In the genomic region with DNA sequence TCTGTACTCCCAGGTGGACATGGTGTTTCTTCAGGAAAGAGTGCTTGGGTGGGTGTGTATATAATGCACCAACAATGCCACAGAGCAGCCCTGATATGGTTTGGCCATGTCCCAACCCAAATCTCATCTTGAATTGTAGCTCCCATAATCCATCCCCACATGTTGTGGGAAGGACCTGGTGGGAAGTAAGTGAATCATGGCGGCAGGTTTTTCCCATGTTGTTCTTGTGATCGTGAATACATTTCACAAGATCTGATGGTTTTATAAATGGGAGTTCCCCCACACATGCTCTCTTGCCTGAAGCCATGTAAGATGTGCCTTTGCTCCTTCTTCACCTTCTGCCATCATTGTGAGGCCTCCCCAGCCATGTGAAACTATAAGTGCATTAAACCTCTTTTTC, we compare ENCODE assay signal across 12 cellular contexts.
DNase-seq lines count a peak whose midpoint lies in the region; TF ChIP-seq lines count a peak whose summit lies in the region.
"Had no signal": no experiment of that assay in that cellular context is flagged by ENCODE, and none has a peak within 500 bp of the region (broad histone marks: within the 10 kb centered on the region; RNA-seq: fewer than 3 reads in every experiment).

No MANE protein-coding gene starts in this region.

- no peak for TF ChIP-seq EP300 in suprapubic skin (IDR thresholded peaks at IDR 0.05)

- no peak overlapping the region for H3K4me2 ChIP-seq in hepatocyte

- no peak for TF ChIP-seq POLR2A in suprapubic skin (IDR thresholded peaks at IDR 0.05)

- no peaks in the 10 kb centered on the region for H3K9me3 Mint-ChIP-seq in HFFc6
- H3K9me3 Mint-ChIP-seq: CD8-positive, alpha-beta memory T cell had no signal

- 100% methylated on average over 2 of the region's 2 CpGs for WGBS in hepatocyte (ENCODE audit: low lambda C conversion rate, missing lambda C conversion rate)
- WGBS in suprapubic skin, result 91% methylated on average over 2 of the region's 2 CpGs

- no peaks in the 10 kb centered on the region for H3K9me2 ChIP-seq in hepatocyte (replicated peaks; ENCODE audit: insufficient read depth)

- H3K9me3 ChIP-seq in hepatocyte (ENCODE audit: low read depth) (no peaks in the 10 kb centered on the region), suprapubic skin (no peaks in the 10 kb centered on the region)

- peak overlapping the region; percentile 99 for H3K27ac Mint-ChIP-seq in HFFc6
- H3K27ac Mint-ChIP-seq: activated naive CD8-positive, alpha-beta T cell treated with anti-CD3 and anti-CD28 coated beads for 36 hours; CD8-positive, alpha-beta memory T cell had no signal

- no peaks in the 10 kb centered on the region for H4K20me1 ChIP-seq in hepatocyte (ENCODE audit: insufficient read depth, poor library complexity, severe bottlenecking)

- H2AFZ ChIP-seq in hepatocyte, result no peak overlapping the region

- H3K36me3 ChIP-seq in hepatocyte (replicated peaks; ENCODE audit: insufficient read depth, low read depth), result no peaks in the 10 kb centered on the region
- no peaks in the 10 kb centered on the region for H3K36me3 ChIP-seq in suprapubic skin

- no peaks in the 10 kb centered on the region for H3K27me3 ChIP-seq in hepatocyte
- no peaks in the 10 kb centered on the region for H3K27me3 ChIP-seq in suprapubic skin

- no peaks in the 10 kb centered on the region; the same call in 1 of the 2 replicates for H3K27me3 Mint-ChIP-seq in HFFc6 (ENCODE audit: insufficient read depth)
- H3K27me3 Mint-ChIP-seq: activated naive CD8-positive, alpha-beta T cell treated with anti-CD3 and anti-CD28 coated beads for 36 hours; naive B cell had no signal

- H3K27ac ChIP-seq in hepatocyte, result peak overlapping the region; percentile 85
- peak overlapping the region; percentile 57 for H3K27ac ChIP-seq in suprapubic skin

- H3K36me3 Mint-ChIP-seq in HFFc6 (ENCODE audit: low read depth), result peaks cover 9% of the 10 kb centered on the region; the same call in 1 of the 2 replicates
- H3K36me3 Mint-ChIP-seq: activated naive CD8-positive, alpha-beta T cell treated with anti-CD3 and anti-CD28 coated beads for 36 hours had no signal

- DNase-seq in HFFc6, result no peak
- DNase-seq in amniotic epithelial cell (ENCODE audit: low read depth), result peak; percentile 65
- DNase-seq in hepatocyte (ENCODE audit: low spot score), result no peak
- no peak for DNase-seq in suprapubic skin (ENCODE audit: low spot score in 2 of 2)
- no peak for DNase-seq in 8988T
- no peak for DNase-seq in activated T-cell treated with anti-CD3 and anti-CD28 coated beads, Interleukin-2, amount 50 U/mL, for 48 hours
- DNase-seq in stimulated activated CD4-positive, alpha-beta T cell treated with anti-CD3 and anti-CD28 coated beads, Interleukin-4, amount 100 ng/mL, for 1 hour, result no peak
- DNase-seq: activated CD8-positive, alpha-beta memory T cell treated with anti-CD3 and anti-CD28 coated beads, Interleukin-2, amount 50 U/mL, for 4 hours; activated naive CD8-positive, alpha-beta T cell treated with anti-CD3 and anti-CD28 coated beads for 36 hours; CD8-positive, alpha-beta memory T cell; naive B cell; NCI-H1436 had no signal

- H3K4me1 ChIP-seq in hepatocyte (ENCODE audit: insufficient read depth), result peaks cover 9% of the 10 kb centered on the region
- peaks cover 17% of the 10 kb centered on the region for H3K4me1 ChIP-seq in suprapubic skin

- H3K4me1 Mint-ChIP-seq in HFFc6 (ENCODE audit: low read depth), result peaks cover 89% of the 10 kb centered on the region
- H3K4me1 Mint-ChIP-seq: activated naive CD8-positive, alpha-beta T cell treated with anti-CD3 and anti-CD28 coated beads for 36 hours; CD8-positive, alpha-beta memory T cell; naive B cell had no signal

- no peaks in the 10 kb centered on the region for H3K79me2 ChIP-seq in hepatocyte

- TF ChIP-seq CTCF in HFFc6 (IDR thresholded peaks at IDR 0.05) (no peak), hepatocyte (IDR thresholded peaks at IDR 0.05; ENCODE audit: poor library complexity) (no peak), suprapubic skin (IDR thresholded peaks at IDR 0.05) (no peak)

- peak overlapping the region; percentile 86 for H3K4me3 Mint-ChIP-seq in HFFc6
- H3K4me3 Mint-ChIP-seq: activated naive CD8-positive, alpha-beta T cell treated with anti-CD3 and anti-CD28 coated beads for 36 hours; CD8-positive, alpha-beta memory T cell; naive B cell had no signal

- no peak overlapping the region for H3K4me3 ChIP-seq in hepatocyte
- H3K4me3 ChIP-seq in suprapubic skin, result no peak overlapping the region
